In genomic region chr11:10934293-10934850, GRCh38 we compare ENCODE assay signal across 8 cellular contexts.
DNase-seq lines count a peak whose midpoint lies in the region; ATAC-seq and TF ChIP-seq lines count a peak whose summit lies in the region.

No MANE protein-coding gene starts in this region.

- H3K4me3 Mint-ChIP-seq in natural killer cell = peak overlapping the region; percentile 78

- no peaks in the 10 kb centered on the region for H3K36me3 Mint-ChIP-seq in natural killer cell

- peak overlapping the region in 1 of 2 donors; percentile 54 for H3K27ac Mint-ChIP-seq in natural killer cell

- peaks cover 8 to 22% of the 10 kb centered on the region in 2 donors for H3K4me1 Mint-ChIP-seq in natural killer cell

- DNase-seq in DMS53 treated with DMSO at 0.1 percent for 48 hours (lab: John Stamatoyannopoulos, UW; ENCODE audit: unreplicated experiment) = peak; percentile 54
- peak; percentile 18 to 76 for DNase-seq in NCI-H526 (lab: John Stamatoyannopoulos, UW)
- DNase-seq in central memory CD4-positive, alpha-beta T cell = peak; percentile 9
- no peak for DNase-seq in natural killer cell
- DNase-seq in midbrain (lab: John Stamatoyannopoulos, UW) = no peak
- no peak for DNase-seq in NCI-H1930 (lab: John Stamatoyannopoulos, UW)
- no peak for DNase-seq in NCI-H1694 (lab: John Stamatoyannopoulos, UW)

- no peaks in the 10 kb centered on the region for H3K9me3 Mint-ChIP-seq in natural killer cell

- intact Hi-C loops in natural killer cell (cut with micrococcal nuclease) = loop anchor here (10.0 kb wide), 1 partner anchor 130 kb away; the partner anchor contains the start of gene EIF4G2

- ATAC-seq in natural killer cell (no peak), GM21717 (IDR thresholded peaks at IDR 0.05; ENCODE audit: unreplicated experiment) (no peak)

- H3K27me3 Mint-ChIP-seq in natural killer cell (ENCODE audit: low read depth in 2 of 2) = peaks cover 38 to 48% of the 10 kb centered on the region in 2 donors

- TF ChIP-seq CTCF in natural killer cell (IDR thresholded peaks at IDR 0.05) = no peak

Comparison
In these comparisons a context has a peak if more than half of its experiments do, and no peak if none do; other contexts are left out.
1. DNase-seq: peak in DMS53 treated with DMSO at 0.1 percent for 48 hours (single experiment), NCI-H526 (2 of 2) and central memory CD4-positive, alpha-beta T cell (single experiment); none in natural killer cell (single experiment), midbrain (single experiment), NCI-H1930 (0 of 2) and NCI-H1694 (single experiment).